11 cellular contexts compared by ENCODE assay signal in genomic region chr15:77021803-77022381, GRCh38. TPM values are rescaled to one million over a fixed set of nuclear protein-coding genes. Genes with fewer than 3 reads are reported as not detected.
A peak's percentile ranks its signal among the peaks of the same experiment; 100 is the strongest.
DNase-seq lines count a peak whose midpoint lies in the region; ATAC-seq, FAIRE-seq and TF ChIP-seq lines count a peak whose summit lies in the region.
"Had no signal": no experiment of that assay in that cellular context is flagged by ENCODE, and none has a peak within 500 bp of the region (broad histone marks: within the 10 kb centered on the region; RNA-seq: fewer than 3 reads in every experiment).

No MANE protein-coding gene starts in this region.

- ATAC-seq in GM21360 (IDR thresholded peaks at IDR 0.05; ENCODE audit: unreplicated experiment), result no peak

- H3K79me2 ChIP-seq in PC-9 (ENCODE audit: low read depth), result no peaks in the 10 kb centered on the region

- H3K4me2 ChIP-seq in PC-9, result no peak overlapping the region

- peak; percentile 23 for FAIRE-seq in GM19239 (lab: Jason Lieb, UNC)
- FAIRE-seq: frontal cortex had no signal

- TF ChIP-seq CTCF in cardiac fibroblast (IDR thresholded peaks at IDR 0.05; ENCODE audit: low read depth, low read length), result no peak
- no peak for TF ChIP-seq CTCF in PC-9 (conservative IDR thresholded peaks at IDR 0.05)

- H3K27me3 ChIP-seq in PC-9 (ENCODE audit: insufficient read depth, low read depth), result no peaks in the 10 kb centered on the region

- H4K20me1 ChIP-seq in PC-9 (ENCODE audit: insufficient read depth), result no peaks in the 10 kb centered on the region

- no peaks in the 10 kb centered on the region for H3F3A ChIP-seq in PC-9 (ENCODE audit: insufficient read depth, low read depth)

- 0 out of 2 replicates have a peak overlapping the region, but pooled peaks have one; percentile 17 for H3K27ac ChIP-seq in SK-N-MC
- H3K27ac ChIP-seq in PC-9, result no peak overlapping the region

- H3K9me3 ChIP-seq in SK-N-MC (ENCODE audit: low read depth, low read length) (no peaks in the 10 kb centered on the region), PC-9 (ENCODE audit: insufficient read depth, low read depth) (no peaks in the 10 kb centered on the region)
- H3K9me3 ChIP-seq: HAP-1 had no signal

- no TSS peak for BruUV-seq in PC-9 (replicated peaks; lab: Mats Ljungman, UMichigan)

- no peak for DNase-seq in GM19239 (ENCODE audit: insufficient read length, low spot score)
- no peak for DNase-seq in SK-N-MC (ENCODE audit: low read depth, low spot score)
- peak; percentile 75 to 76 for DNase-seq in cardiac fibroblast (ENCODE audit: low read depth in 2 of 2)
- peak; percentile 44 for DNase-seq in stimulated activated CD4-positive, alpha-beta T cell treated with anti-CD3 and anti-CD28 coated beads, Interleukin-4, amount 100 ng/mL, for 24 hours
- DNase-seq in medulla oblongata (ENCODE audit: extremely low spot score), result no peak
- DNase-seq in NCI-H82 (lab: John Stamatoyannopoulos, UW), result no peak
- DNase-seq in PC-9, result no peak

- intact Hi-C loops in PC-9 (cut with micrococcal nuclease; ENCODE audit: unreplicated experiment), result loop anchor here (5.0 kb wide), 1 partner anchor 120 kb away; no protein-coding TSS in a partner anchor

- H3K36me3 ChIP-seq in SK-N-MC (ENCODE audit: insufficient read depth, low read length) (no peaks in the 10 kb centered on the region), PC-9 (ENCODE audit: low read depth) (no peaks in the 10 kb centered on the region)
- H3K36me3 ChIP-seq: HAP-1 had no signal

- peak overlapping the region; percentile 53 for H3K9ac ChIP-seq in SK-N-MC (ENCODE audit: insufficient read length)

- H3K9me2 ChIP-seq in PC-9 (ENCODE audit: insufficient read depth), result no peaks in the 10 kb centered on the region

- no peaks in the 10 kb centered on the region for H3K4me1 ChIP-seq in PC-9 (replicated peaks; ENCODE audit: insufficient read depth)
- H3K4me1 ChIP-seq: HAP-1 had no signal

- no peak overlapping the region for H3K4me3 ChIP-seq in SK-N-MC
- H3K4me3 ChIP-seq in cardiac fibroblast (replicated peaks in 1 of 2; ENCODE audit: low read depth in 2 of 2, low read length in 2 of 2), result no peak overlapping the region
- no peak overlapping the region for H3K4me3 ChIP-seq in PC-9
- H3K4me3 ChIP-seq: HAP-1 had no signal

- CTCF ChIA-PET in PC-9 (lab: Charles Lee), result interaction anchor here (0.6 kb wide), 1 partner anchor 1086 kb away, joined by 3 read pairs; no protein-coding TSS in a partner anchor

- no peak overlapping the region for H2AFZ ChIP-seq in PC-9

- POLR2A ChIA-PET in PC-9 (lab: Charles Lee; ENCODE audit: unreplicated experiment), result no interaction called here

RNA-seq across cellular contexts. Expression of gene PSTPIP1, which starts 27.0 kb away (rescaled TPM):
- total RNA-seq in PC-9 (2021), result not detected in 2 replicates
- total RNA-seq: SK-MEL-5 had no signal

RNA-seq across cellular contexts. Expression of gene TSPAN3, which starts 49.0 kb away (rescaled TPM):
- 133 and 151 TPM in 2 replicates for total RNA-seq in PC-9 (2021)

Comparison
In these comparisons a context has a peak if more than half of its experiments do, and no peak if none do; other contexts are left out.
1. DNase-seq: peak in cardiac fibroblast (2 of 2) and stimulated activated CD4-positive, alpha-beta T cell treated with anti-CD3 and anti-CD28 coated beads, Interleukin-4, amount 100 ng/mL, for 24 hours (single experiment); none in GM19239 (single experiment), SK-N-MC (single experiment), medulla oblongata (single experiment), NCI-H82 (single experiment) and PC-9 (0 of 2).